ENCODE assay signal across 1 cellular context in the genomic region with DNA sequence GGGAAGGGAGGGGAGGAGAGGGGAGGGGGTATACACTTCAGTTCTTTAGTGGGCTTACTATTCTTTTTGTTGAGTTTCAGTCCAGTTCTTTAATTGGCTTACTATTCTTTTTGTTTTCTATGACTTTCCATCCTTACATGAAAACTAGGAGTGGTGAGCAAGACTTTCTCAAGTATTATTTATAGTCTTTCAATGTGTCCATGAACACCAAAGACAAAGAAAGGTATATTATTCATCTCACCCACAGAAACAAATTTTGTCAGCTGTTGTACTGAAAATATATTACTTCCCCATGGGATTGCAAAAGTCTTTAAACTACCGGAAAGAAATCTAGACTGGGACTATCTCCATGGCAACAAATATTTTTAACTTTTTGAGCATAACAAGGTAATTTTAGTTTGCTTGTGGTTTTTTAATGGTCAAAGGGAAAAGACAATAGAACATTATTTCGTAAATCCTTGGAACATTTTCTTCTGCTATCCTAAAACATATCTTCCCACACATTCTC.
TF ChIP-seq lines count a peak whose summit lies in the region.

No MANE protein-coding gene starts in this region.

TF ChIP-seq in GM12878, 131 proteins besides CTCF, POLR2A, EP300 and RAD21 (continues in another document):
- TF ChIP-seq TCF7 (IDR thresholded peaks at IDR 0.05; ENCODE audit: borderline replicate concordance): no peak
- TF ChIP-seq, protein P1, sequence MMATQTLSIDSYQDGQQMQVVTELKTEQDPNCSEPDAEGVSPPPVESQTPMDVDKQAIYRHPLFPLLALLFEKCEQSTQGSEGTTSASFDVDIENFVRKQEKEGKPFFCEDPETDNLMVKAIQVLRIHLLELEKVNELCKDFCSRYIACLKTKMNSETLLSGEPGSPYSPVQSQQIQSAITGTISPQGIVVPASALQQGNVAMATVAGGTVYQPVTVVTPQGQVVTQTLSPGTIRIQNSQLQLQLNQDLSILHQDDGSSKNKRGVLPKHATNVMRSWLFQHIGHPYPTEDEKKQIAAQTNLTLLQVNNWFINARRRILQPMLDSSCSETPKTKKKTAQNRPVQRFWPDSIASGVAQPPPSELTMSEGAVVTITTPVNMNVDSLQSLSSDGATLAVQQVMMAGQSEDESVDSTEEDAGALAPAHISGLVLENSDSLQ (IDR thresholded peaks at IDR 0.05): no peak
- 0 out of 2 replicates have a peak, but pooled peaks have one; percentile 18 for TF ChIP-seq FOXM1 (IDR thresholded peaks at IDR 0.05; ENCODE audit: low read depth, low read length)
- TF ChIP-seq, protein P2, sequence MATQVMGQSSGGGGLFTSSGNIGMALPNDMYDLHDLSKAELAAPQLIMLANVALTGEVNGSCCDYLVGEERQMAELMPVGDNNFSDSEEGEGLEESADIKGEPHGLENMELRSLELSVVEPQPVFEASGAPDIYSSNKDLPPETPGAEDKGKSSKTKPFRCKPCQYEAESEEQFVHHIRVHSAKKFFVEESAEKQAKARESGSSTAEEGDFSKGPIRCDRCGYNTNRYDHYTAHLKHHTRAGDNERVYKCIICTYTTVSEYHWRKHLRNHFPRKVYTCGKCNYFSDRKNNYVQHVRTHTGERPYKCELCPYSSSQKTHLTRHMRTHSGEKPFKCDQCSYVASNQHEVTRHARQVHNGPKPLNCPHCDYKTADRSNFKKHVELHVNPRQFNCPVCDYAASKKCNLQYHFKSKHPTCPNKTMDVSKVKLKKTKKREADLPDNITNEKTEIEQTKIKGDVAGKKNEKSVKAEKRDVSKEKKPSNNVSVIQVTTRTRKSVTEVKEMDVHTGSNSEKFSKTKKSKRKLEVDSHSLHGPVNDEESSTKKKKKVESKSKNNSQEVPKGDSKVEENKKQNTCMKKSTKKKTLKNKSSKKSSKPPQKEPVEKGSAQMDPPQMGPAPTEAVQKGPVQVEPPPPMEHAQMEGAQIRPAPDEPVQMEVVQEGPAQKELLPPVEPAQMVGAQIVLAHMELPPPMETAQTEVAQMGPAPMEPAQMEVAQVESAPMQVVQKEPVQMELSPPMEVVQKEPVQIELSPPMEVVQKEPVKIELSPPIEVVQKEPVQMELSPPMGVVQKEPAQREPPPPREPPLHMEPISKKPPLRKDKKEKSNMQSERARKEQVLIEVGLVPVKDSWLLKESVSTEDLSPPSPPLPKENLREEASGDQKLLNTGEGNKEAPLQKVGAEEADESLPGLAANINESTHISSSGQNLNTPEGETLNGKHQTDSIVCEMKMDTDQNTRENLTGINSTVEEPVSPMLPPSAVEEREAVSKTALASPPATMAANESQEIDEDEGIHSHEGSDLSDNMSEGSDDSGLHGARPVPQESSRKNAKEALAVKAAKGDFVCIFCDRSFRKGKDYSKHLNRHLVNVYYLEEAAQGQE (IDR thresholded peaks at IDR 0.05; ENCODE audit: low read depth, low read length): no peak
- no peak for TF ChIP-seq CBX3 (IDR thresholded peaks at IDR 0.05; ENCODE audit: borderline replicate concordance, low read depth)
- TF ChIP-seq, protein P3, sequence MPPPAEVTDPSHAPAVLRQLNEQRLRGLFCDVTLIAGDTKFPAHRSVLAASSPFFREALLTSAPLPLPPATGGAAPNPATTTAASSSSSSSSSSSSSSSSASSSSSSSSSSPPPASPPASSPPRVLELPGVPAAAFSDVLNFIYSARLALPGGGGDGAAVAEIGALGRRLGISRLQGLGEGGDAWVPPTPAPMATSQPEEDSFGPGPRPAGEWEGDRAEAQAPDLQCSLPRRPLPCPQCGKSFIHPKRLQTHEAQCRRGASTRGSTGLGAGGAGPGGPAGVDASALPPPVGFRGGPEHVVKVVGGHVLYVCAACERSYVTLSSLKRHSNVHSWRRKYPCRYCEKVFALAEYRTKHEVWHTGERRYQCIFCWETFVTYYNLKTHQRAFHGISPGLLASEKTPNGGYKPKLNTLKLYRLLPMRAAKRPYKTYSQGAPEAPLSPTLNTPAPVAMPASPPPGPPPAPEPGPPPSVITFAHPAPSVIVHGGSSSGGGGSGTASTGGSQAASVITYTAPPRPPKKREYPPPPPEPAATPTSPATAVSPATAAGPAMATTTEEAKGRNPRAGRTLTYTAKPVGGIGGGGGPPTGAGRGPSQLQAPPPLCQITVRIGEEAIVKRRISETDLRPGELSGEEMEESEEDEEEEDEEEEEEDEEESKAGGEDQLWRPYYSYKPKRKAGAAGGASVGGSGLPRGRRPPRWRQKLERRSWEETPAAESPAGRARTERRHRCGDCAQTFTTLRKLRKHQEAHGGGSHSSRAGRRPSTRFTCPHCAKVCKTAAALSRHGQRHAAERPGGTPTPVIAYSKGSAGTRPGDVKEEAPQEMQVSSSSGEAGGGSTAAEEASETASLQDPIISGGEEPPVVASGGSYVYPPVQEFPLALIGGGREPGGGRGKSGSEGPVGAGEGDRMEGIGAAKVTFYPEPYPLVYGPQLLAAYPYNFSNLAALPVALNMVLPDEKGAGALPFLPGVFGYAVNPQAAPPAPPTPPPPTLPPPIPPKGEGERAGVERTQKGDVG (CRISPR knock-in tag; IDR thresholded peaks at IDR 0.05): no peak
- TF ChIP-seq, protein P4, sequence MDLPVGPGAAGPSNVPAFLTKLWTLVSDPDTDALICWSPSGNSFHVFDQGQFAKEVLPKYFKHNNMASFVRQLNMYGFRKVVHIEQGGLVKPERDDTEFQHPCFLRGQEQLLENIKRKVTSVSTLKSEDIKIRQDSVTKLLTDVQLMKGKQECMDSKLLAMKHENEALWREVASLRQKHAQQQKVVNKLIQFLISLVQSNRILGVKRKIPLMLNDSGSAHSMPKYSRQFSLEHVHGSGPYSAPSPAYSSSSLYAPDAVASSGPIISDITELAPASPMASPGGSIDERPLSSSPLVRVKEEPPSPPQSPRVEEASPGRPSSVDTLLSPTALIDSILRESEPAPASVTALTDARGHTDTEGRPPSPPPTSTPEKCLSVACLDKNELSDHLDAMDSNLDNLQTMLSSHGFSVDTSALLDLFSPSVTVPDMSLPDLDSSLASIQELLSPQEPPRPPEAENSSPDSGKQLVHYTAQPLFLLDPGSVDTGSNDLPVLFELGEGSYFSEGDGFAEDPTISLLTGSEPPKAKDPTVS (IDR thresholded peaks at IDR 0.05; ENCODE audit: low read depth, low read length): no peak
- TF ChIP-seq BMI1 (IDR thresholded peaks at IDR 0.05; ENCODE audit: borderline replicate concordance): peak; percentile 78
- no peak for TF ChIP-seq CHD2 (IDR thresholded peaks at IDR 0.05; ENCODE audit: borderline replicate concordance, low read depth, low read length)
- TF ChIP-seq SMC3 (IDR thresholded peaks at IDR 0.05; ENCODE audit: borderline replicate concordance, low read length): no peak
- no peak for TF ChIP-seq ZSCAN29 (IDR thresholded peaks at IDR 0.05)
- no peak for TF ChIP-seq NFXL1 (IDR thresholded peaks at IDR 0.05; ENCODE audit: borderline replicate concordance)
- no peak for TF ChIP-seq EED (IDR thresholded peaks at IDR 0.05; ENCODE audit: low read depth)
- TF ChIP-seq, protein P5, sequence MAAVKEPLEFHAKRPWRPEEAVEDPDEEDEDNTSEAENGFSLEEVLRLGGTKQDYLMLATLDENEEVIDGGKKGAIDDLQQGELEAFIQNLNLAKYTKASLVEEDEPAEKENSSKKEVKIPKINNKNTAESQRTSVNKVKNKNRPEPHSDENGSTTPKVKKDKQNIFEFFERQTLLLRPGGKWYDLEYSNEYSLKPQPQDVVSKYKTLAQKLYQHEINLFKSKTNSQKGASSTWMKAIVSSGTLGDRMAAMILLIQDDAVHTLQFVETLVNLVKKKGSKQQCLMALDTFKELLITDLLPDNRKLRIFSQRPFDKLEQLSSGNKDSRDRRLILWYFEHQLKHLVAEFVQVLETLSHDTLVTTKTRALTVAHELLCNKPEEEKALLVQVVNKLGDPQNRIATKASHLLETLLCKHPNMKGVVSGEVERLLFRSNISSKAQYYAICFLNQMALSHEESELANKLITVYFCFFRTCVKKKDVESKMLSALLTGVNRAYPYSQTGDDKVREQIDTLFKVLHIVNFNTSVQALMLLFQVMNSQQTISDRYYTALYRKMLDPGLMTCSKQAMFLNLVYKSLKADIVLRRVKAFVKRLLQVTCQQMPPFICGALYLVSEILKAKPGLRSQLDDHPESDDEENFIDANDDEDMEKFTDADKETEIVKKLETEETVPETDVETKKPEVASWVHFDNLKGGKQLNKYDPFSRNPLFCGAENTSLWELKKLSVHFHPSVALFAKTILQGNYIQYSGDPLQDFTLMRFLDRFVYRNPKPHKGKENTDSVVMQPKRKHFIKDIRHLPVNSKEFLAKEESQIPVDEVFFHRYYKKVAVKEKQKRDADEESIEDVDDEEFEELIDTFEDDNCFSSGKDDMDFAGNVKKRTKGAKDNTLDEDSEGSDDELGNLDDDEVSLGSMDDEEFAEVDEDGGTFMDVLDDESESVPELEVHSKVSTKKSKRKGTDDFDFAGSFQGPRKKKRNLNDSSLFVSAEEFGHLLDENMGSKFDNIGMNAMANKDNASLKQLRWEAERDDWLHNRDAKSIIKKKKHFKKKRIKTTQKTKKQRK (IDR thresholded peaks at IDR 0.05; ENCODE audit: low read depth, low read length): no peak
- TF ChIP-seq, protein P6, sequence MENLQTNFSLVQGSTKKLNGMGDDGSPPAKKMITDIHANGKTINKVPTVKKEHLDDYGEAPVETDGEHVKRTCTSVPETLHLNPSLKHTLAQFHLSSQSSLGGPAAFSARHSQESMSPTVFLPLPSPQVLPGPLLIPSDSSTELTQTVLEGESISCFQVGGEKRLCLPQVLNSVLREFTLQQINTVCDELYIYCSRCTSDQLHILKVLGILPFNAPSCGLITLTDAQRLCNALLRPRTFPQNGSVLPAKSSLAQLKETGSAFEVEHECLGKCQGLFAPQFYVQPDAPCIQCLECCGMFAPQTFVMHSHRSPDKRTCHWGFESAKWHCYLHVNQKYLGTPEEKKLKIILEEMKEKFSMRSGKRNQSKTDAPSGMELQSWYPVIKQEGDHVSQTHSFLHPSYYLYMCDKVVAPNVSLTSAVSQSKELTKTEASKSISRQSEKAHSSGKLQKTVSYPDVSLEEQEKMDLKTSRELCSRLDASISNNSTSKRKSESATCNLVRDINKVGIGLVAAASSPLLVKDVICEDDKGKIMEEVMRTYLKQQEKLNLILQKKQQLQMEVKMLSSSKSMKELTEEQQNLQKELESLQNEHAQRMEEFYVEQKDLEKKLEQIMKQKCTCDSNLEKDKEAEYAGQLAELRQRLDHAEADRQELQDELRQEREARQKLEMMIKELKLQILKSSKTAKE (IDR thresholded peaks at IDR 0.05; ENCODE audit: low read depth, poor library complexity, severe bottlenecking): peak; percentile 60
- TF ChIP-seq CHD1 (IDR thresholded peaks at IDR 0.05; ENCODE audit: low read depth, low read length): no peak
- TF ChIP-seq MTA2 (IDR thresholded peaks at IDR 0.05; ENCODE audit: low read depth): peak; percentile 40
- TF ChIP-seq ZNF384 (IDR thresholded peaks at IDR 0.05; ENCODE audit: borderline replicate concordance, low read depth, low read length): no peak
- TF ChIP-seq, protein P7, sequence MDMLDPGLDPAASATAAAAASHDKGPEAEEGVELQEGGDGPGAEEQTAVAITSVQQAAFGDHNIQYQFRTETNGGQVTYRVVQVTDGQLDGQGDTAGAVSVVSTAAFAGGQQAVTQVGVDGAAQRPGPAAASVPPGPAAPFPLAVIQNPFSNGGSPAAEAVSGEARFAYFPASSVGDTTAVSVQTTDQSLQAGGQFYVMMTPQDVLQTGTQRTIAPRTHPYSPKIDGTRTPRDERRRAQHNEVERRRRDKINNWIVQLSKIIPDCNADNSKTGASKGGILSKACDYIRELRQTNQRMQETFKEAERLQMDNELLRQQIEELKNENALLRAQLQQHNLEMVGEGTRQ (IDR thresholded peaks at IDR 0.05; ENCODE audit: borderline replicate concordance, low read depth, low read length): no peak
- TF ChIP-seq TBL1XR1 (IDR thresholded peaks at IDR 0.05; ENCODE audit: low read depth, low read length): no peak
- TF ChIP-seq, protein P8, sequence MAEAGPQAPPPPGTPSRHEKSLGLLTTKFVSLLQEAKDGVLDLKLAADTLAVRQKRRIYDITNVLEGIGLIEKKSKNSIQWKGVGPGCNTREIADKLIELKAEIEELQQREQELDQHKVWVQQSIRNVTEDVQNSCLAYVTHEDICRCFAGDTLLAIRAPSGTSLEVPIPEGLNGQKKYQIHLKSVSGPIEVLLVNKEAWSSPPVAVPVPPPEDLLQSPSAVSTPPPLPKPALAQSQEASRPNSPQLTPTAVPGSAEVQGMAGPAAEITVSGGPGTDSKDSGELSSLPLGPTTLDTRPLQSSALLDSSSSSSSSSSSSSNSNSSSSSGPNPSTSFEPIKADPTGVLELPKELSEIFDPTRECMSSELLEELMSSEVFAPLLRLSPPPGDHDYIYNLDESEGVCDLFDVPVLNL (IDR thresholded peaks at IDR 0.05; ENCODE audit: low read depth, low read length): no peak
- no peak for TF ChIP-seq BACH1 (IDR thresholded peaks at IDR 0.05; ENCODE audit: borderline replicate concordance)
- TF ChIP-seq, protein P9, sequence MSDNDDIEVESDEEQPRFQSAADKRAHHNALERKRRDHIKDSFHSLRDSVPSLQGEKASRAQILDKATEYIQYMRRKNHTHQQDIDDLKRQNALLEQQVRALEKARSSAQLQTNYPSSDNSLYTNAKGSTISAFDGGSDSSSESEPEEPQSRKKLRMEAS (IDR thresholded peaks at IDR 0.05; ENCODE audit: low read depth, low read length): no peak
- TF ChIP-seq, protein P10, sequence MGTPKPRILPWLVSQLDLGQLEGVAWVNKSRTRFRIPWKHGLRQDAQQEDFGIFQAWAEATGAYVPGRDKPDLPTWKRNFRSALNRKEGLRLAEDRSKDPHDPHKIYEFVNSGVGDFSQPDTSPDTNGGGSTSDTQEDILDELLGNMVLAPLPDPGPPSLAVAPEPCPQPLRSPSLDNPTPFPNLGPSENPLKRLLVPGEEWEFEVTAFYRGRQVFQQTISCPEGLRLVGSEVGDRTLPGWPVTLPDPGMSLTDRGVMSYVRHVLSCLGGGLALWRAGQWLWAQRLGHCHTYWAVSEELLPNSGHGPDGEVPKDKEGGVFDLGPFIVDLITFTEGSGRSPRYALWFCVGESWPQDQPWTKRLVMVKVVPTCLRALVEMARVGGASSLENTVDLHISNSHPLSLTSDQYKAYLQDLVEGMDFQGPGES (IDR thresholded peaks at IDR 0.05): no peak
- TF ChIP-seq, protein P11, sequence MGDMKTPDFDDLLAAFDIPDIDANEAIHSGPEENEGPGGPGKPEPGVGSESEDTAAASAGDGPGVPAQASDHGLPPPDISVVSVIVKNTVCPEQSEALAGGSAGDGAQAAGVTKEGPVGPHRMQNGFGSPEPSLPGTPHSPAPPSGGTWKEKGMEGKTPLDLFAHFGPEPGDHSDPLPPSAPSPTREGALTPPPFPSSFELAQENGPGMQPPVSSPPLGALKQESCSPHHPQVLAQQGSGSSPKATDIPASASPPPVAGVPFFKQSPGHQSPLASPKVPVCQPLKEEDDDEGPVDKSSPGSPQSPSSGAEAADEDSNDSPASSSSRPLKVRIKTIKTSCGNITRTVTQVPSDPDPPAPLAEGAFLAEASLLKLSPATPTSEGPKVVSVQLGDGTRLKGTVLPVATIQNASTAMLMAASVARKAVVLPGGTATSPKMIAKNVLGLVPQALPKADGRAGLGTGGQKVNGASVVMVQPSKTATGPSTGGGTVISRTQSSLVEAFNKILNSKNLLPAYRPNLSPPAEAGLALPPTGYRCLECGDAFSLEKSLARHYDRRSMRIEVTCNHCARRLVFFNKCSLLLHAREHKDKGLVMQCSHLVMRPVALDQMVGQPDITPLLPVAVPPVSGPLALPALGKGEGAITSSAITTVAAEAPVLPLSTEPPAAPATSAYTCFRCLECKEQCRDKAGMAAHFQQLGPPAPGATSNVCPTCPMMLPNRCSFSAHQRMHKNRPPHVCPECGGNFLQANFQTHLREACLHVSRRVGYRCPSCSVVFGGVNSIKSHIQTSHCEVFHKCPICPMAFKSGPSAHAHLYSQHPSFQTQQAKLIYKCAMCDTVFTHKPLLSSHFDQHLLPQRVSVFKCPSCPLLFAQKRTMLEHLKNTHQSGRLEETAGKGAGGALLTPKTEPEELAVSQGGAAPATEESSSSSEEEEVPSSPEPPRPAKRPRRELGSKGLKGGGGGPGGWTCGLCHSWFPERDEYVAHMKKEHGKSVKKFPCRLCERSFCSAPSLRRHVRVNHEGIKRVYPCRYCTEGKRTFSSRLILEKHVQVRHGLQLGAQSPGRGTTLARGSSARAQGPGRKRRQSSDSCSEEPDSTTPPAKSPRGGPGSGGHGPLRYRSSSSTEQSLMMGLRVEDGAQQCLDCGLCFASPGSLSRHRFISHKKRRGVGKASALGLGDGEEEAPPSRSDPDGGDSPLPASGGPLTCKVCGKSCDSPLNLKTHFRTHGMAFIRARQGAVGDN (IDR thresholded peaks at IDR 0.05): no peak
- TF ChIP-seq RELA (IDR thresholded peaks at IDR 0.05; ENCODE audit: borderline replicate concordance, partially characterized antibody): no peak
- no peak for TF ChIP-seq SUZ12 (IDR thresholded peaks at IDR 0.05; ENCODE audit: unreplicated experiment)
